Comparison of ENCODE assay signal across 11 cellular contexts in the genomic region with DNA sequence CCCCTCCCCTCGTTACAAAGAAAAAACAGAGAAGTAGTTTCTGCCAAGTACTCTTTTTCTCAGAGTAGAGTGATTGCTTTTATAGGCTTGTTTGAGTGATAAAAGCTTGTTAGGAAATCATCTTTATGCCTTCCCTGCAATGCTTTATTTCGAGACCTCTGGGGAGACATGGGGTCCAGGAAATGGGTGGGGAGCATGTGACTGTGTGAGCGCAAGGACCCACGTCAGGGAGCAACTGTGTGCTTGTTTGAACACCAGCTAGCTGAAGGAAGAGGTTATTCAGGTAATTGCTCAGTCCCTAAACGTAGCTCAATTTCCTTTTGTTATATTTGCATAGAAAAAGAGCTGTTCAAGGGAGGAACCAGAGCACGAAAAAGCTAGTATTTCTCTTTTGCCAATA.
A peak's percentile ranks its signal among the peaks of the same experiment; 100 is the strongest.
DNase-seq lines count a peak whose midpoint lies in the region; ATAC-seq and TF ChIP-seq lines count a peak whose summit lies in the region.
"Had no signal": no experiment of that assay in that cellular context is flagged by ENCODE, and none has a peak within 500 bp of the region (broad histone marks: within the 10 kb centered on the region; RNA-seq: fewer than 3 reads in every experiment).

No MANE protein-coding gene starts in this region.

- no peaks in the 10 kb centered on the region for H3K27me3 ChIP-seq in heart left ventricle
- H3K27me3 ChIP-seq in OCI-LY3 (ENCODE audit: low read depth, low read length) = peaks cover 41% of the 10 kb centered on the region
- H3K27me3 ChIP-seq in endocrine pancreas (ENCODE audit: control insufficient read depth, insufficient read depth, low read length) = no peaks in the 10 kb centered on the region
- H3K27me3 ChIP-seq in thymus (ENCODE audit: control insufficient read depth, insufficient read depth) = no peaks in the 10 kb centered on the region
- H3K27me3 ChIP-seq: neutrophil had no signal

- peaks cover 0 to 60% (median 28%) of the 10 kb centered on the region in 12 donors for H3K4me1 ChIP-seq in heart left ventricle
- H3K4me1 ChIP-seq in OCI-LY3 (ENCODE audit: low read length) = peaks cover 22% of the 10 kb centered on the region
- no peaks in the 10 kb centered on the region for H3K4me1 ChIP-seq in endocrine pancreas (ENCODE audit: control insufficient read depth, insufficient read depth, low read length)
- peaks cover 30% of the 10 kb centered on the region for H3K4me1 ChIP-seq in thymus (ENCODE audit: control insufficient read depth, insufficient read depth, low read length)

- 30 to 48% (median 38%) methylated on average over 6 of the region's 6 CpGs for WGBS in heart left ventricle, 4 donors
- 5% methylated on average over 6 of the region's 6 CpGs for WGBS in thymus

- DNase-seq in heart left ventricle = no peak
- DNase-seq in cardiac septum (ENCODE audit: low spot score) = no peak
- no peak for DNase-seq in hippocampal formation (lab: John Stamatoyannopoulos, UW)
- no peak for DNase-seq in DMS53 (lab: John Stamatoyannopoulos, UW)
- DNase-seq: glutamatergic neuron had no signal

- intact Hi-C loops in heart left ventricle (cut with DNase I) (no loop called here), cardiac septum (cut with DNase I) (no loop called here)

- H3K4me3 ChIP-seq in heart left ventricle = no peak overlapping the region
- no peak overlapping the region; the same call in 1 of the 2 replicates for H3K4me3 ChIP-seq in OCI-LY3 (ENCODE audit: low read length)
- peak overlapping the region; percentile 20 for H3K4me3 ChIP-seq in endocrine pancreas (ENCODE audit: control insufficient read depth, insufficient read depth, low read length)
- no peak overlapping the region for H3K4me3 ChIP-seq in thymus (ENCODE audit: low read length)

- H3K9me3 ChIP-seq in heart left ventricle = no peaks in the 10 kb centered on the region
- H3K9me3 ChIP-seq in OCI-LY3 (ENCODE audit: insufficient read depth, low read length) = no peaks in the 10 kb centered on the region
- H3K9me3 ChIP-seq in endocrine pancreas (ENCODE audit: control insufficient read depth, low read length) = no peaks in the 10 kb centered on the region
- H3K9me3 ChIP-seq in thymus (ENCODE audit: control insufficient read depth) = no peaks in the 10 kb centered on the region
- H3K9me3 ChIP-seq: neutrophil had no signal

- peak overlapping the region; percentile 22; the same call in 1 of the 2 replicates for H2AFZ ChIP-seq in OCI-LY3 (ENCODE audit: low read depth, low read length)

- H3K4me2 ChIP-seq in OCI-LY3 (ENCODE audit: low read length) = peak overlapping the region; percentile 33; the same call in 1 of the 2 replicates

- ATAC-seq in heart left ventricle = peak; percentile 35 to 80 (median 45)
- no peak for ATAC-seq in HG03457 (IDR thresholded peaks at IDR 0.05; ENCODE audit: unreplicated experiment)

- H3K79me2 ChIP-seq in OCI-LY3 (ENCODE audit: low read length) = no peaks in the 10 kb centered on the region

- TF ChIP-seq CTCF in heart left ventricle (IDR thresholded peaks at IDR 0.05) (no peak), OCI-LY3 (IDR thresholded peaks at IDR 0.05; ENCODE audit: low read depth, low read length) (no peak)

- H3K9ac ChIP-seq in OCI-LY3 (ENCODE audit: low read length) (no peak overlapping the region), endocrine pancreas (ENCODE audit: control insufficient read depth, insufficient read depth, low read length) (no peak overlapping the region)

- no peaks in the 10 kb centered on the region for H4K20me1 ChIP-seq in OCI-LY3 (ENCODE audit: insufficient read depth, low read length)

- H3K27ac ChIP-seq in heart left ventricle (peak overlapping the region in 8 of 12 donors; percentile 23 to 58 (median 39)), OCI-LY3 (ENCODE audit: low read length) (no peak overlapping the region), thymus (ENCODE audit: low read depth) (peak overlapping the region; percentile 74)
- H3K27ac ChIP-seq: C4-2B, neutrophil had no signal

- TF ChIP-seq POLR2A in heart left ventricle (IDR thresholded peaks at IDR 0.05) = no peak

- H3K36me3 ChIP-seq in heart left ventricle = no peaks in the 10 kb centered on the region
- H3K36me3 ChIP-seq in OCI-LY3 (replicated peaks; ENCODE audit: low read depth, low read length) = no peaks in the 10 kb centered on the region
- H3K36me3 ChIP-seq in endocrine pancreas (ENCODE audit: control insufficient read depth, insufficient read depth, low read length) = no peaks in the 10 kb centered on the region
- H3K36me3 ChIP-seq in thymus (ENCODE audit: control insufficient read depth, insufficient read depth) = peaks cover 18% of the 10 kb centered on the region
- H3K36me3 ChIP-seq: neutrophil had no signal
